Comparison of ENCODE assay signal across 8 cellular contexts in the genomic region with DNA sequence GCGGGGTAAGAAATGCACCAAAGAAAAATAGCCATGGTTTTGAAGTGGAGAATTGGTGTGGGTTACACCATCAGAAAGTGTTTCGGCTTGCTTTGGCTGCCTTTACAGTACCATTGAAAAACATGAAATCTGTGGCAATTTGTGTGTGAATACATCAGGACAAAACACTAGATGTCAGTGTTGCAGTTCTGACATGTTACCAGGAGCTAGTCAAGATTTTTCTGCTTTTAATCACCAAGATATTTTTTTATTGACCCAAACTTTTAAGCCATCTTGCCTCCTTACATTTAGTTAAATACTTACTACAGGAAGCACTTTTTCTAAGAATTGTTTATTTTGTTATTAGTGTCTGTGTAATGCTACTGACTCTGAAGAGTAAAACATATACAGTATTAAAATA. TPM values are rescaled to one million over a fixed set of nuclear protein-coding genes. Genes with fewer than 3 reads are reported as not detected.
DNase-seq lines count a peak whose midpoint lies in the region; ATAC-seq and TF ChIP-seq lines count a peak whose summit lies in the region.

No MANE protein-coding gene starts in this region.

- 0 out of 2 replicates have a peak overlapping the region, but pooled peaks have one; percentile 38 for H3K27ac ChIP-seq in HUES6 (ENCODE audit: low read depth, low read length)
- H3K27ac ChIP-seq in left lung = no peak overlapping the region

- ATAC-seq in WTC11 = peak; percentile 23
- ATAC-seq in left lung = peak; percentile 69
- no peak for ATAC-seq in activated CD4-positive, alpha-beta T cell treated with anti-CD3 and anti-CD28 coated beads for 36 hours
- ATAC-seq in HG03520 (IDR thresholded peaks at IDR 0.05; ENCODE audit: unreplicated experiment) = no peak

- no peak overlapping the region for H3K9ac ChIP-seq in HUES6 (ENCODE audit: low read length)

- H3K27ac Mint-ChIP-seq in WTC11 = peak overlapping the region; percentile 74
- H3K27ac Mint-ChIP-seq in activated CD4-positive, alpha-beta T cell treated with anti-CD3 and anti-CD28 coated beads for 36 hours = no peak overlapping the region

- CTCF ChIA-PET in WTC11 (lab: Charles Lee) = interaction anchor here (0.7 to 1.6 kb wide), 7 partner anchors 14 to 767 kb away, joined by 3 to 8 read pairs (median 4); a partner anchor contains a TSS
- CTCF ChIA-PET in activated CD4-positive, alpha-beta T cell treated with anti-CD3 and anti-CD28 coated beads for 36 hours (lab: Charles Lee) = interaction anchor here (1.1 to 1.4 kb wide), 3 partner anchors 15 to 40 kb away, joined by 3 to 5 read pairs (median 5); no protein-coding TSS in a partner anchor

- H3K36me3 ChIP-seq in HUES6 (ENCODE audit: control insufficient read depth, insufficient read depth, low read length) = peaks cover 12% of the 10 kb centered on the region
- H3K36me3 ChIP-seq in left lung = no peaks in the 10 kb centered on the region

- DNase-seq in NCI-H510A treated with DMSO at 0.1 percent for 48 hours (lab: John Stamatoyannopoulos, UW) = peak; percentile 4
- DNase-seq in NCI-H510A (lab: John Stamatoyannopoulos, UW) = no peak
- no peak for DNase-seq in WTC11 (ENCODE audit: low spot score)
- DNase-seq in left lung = no peak
- no peak for DNase-seq in activated CD4-positive, alpha-beta T cell treated with anti-CD3 and anti-CD28 coated beads for 36 hours
- no peak for DNase-seq in mucosa of gallbladder (ENCODE audit: low spot score)

- H3K4me3 Mint-ChIP-seq in WTC11 = peak overlapping the region; percentile 3; the same call in 1 of the 2 replicates
- no peak overlapping the region for H3K4me3 Mint-ChIP-seq in activated CD4-positive, alpha-beta T cell treated with anti-CD3 and anti-CD28 coated beads for 36 hours

- POLR2A ChIA-PET in WTC11 (lab: Charles Lee) = no interaction called here
- POLR2A ChIA-PET in activated CD4-positive, alpha-beta T cell treated with anti-CD3 and anti-CD28 coated beads for 36 hours (lab: Charles Lee) = no interaction called here

- peaks cover 92% of the 10 kb centered on the region for H3K4me1 Mint-ChIP-seq in WTC11
- peaks cover 17% of the 10 kb centered on the region for H3K4me1 Mint-ChIP-seq in activated CD4-positive, alpha-beta T cell treated with anti-CD3 and anti-CD28 coated beads for 36 hours

- H3K9me3 Mint-ChIP-seq in WTC11 = no peaks in the 10 kb centered on the region
- H3K9me3 Mint-ChIP-seq in activated CD4-positive, alpha-beta T cell treated with anti-CD3 and anti-CD28 coated beads for 36 hours (ENCODE audit: low read depth) = no peaks in the 10 kb centered on the region

- intact Hi-C loops in left lung (cut with DNase I) = no loop called here
- intact Hi-C loops in activated CD4-positive, alpha-beta T cell treated with anti-CD3 and anti-CD28 coated beads for 36 hours (cut with DNase I, micrococcal nuclease) = no loop called here

- H3K4me1 ChIP-seq in HUES6 (ENCODE audit: control insufficient read depth, insufficient read depth, low read length) (peaks cover 82% of the 10 kb centered on the region), left lung (no peaks in the 10 kb centered on the region)

- TF ChIP-seq CTCF in WTC11 (IDR thresholded peaks at IDR 0.05) (no peak), left lung (IDR thresholded peaks at IDR 0.05) (peak in 1 of 2 donors; percentile 28)

- no peaks in the 10 kb centered on the region for H3K27me3 ChIP-seq in HUES6 (ENCODE audit: control insufficient read depth, insufficient read depth, low read length)
- H3K27me3 ChIP-seq in left lung = no peaks in the 10 kb centered on the region

- H3K9me3 ChIP-seq in HUES6 (ENCODE audit: control insufficient read depth, insufficient read depth, low read depth, low read length) (no peaks in the 10 kb centered on the region), left lung (no peaks in the 10 kb centered on the region)

- H3K27me3 Mint-ChIP-seq in WTC11 (ENCODE audit: low read depth) = no peaks in the 10 kb centered on the region
- no peaks in the 10 kb centered on the region for H3K27me3 Mint-ChIP-seq in activated CD4-positive, alpha-beta T cell treated with anti-CD3 and anti-CD28 coated beads for 36 hours

- peaks cover 5% of the 10 kb centered on the region; the same call in 1 of the 2 replicates for H3K36me3 Mint-ChIP-seq in WTC11
- peaks cover 19% of the 10 kb centered on the region for H3K36me3 Mint-ChIP-seq in activated CD4-positive, alpha-beta T cell treated with anti-CD3 and anti-CD28 coated beads for 36 hours (ENCODE audit: low read depth)

- H3K4me3 ChIP-seq in HUES6 (ENCODE audit: low read depth, low read length) (no peak overlapping the region), left lung (no peak overlapping the region)

TF ChIP-seq in WTC11, 78 proteins besides CTCF, POLR2A, EP300 and RAD21 (continues in another document):
- no peak for TF ChIP-seq ATF1 (CRISPR knock-in tag; IDR thresholded peaks at IDR 0.05)
- no peak for TF ChIP-seq TEAD4 (CRISPR knock-in tag; IDR thresholded peaks at IDR 0.05)
- no peak for TF ChIP-seq NFYB (CRISPR knock-in tag; conservative IDR thresholded peaks at IDR 0.05; ENCODE audit: low read depth)
- TF ChIP-seq, protein P1, sequence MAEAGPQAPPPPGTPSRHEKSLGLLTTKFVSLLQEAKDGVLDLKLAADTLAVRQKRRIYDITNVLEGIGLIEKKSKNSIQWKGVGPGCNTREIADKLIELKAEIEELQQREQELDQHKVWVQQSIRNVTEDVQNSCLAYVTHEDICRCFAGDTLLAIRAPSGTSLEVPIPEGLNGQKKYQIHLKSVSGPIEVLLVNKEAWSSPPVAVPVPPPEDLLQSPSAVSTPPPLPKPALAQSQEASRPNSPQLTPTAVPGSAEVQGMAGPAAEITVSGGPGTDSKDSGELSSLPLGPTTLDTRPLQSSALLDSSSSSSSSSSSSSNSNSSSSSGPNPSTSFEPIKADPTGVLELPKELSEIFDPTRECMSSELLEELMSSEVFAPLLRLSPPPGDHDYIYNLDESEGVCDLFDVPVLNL (CRISPR knock-in tag; IDR thresholded peaks at IDR 0.05; ENCODE audit: borderline replicate concordance, low read depth) = no peak
- no peak for TF ChIP-seq ZNF423 (CRISPR knock-in tag; IDR thresholded peaks at IDR 0.05)
- TF ChIP-seq MXD4 (CRISPR knock-in tag; IDR thresholded peaks at IDR 0.05; ENCODE audit: borderline replicate concordance) = no peak
- TF ChIP-seq, protein P2, sequence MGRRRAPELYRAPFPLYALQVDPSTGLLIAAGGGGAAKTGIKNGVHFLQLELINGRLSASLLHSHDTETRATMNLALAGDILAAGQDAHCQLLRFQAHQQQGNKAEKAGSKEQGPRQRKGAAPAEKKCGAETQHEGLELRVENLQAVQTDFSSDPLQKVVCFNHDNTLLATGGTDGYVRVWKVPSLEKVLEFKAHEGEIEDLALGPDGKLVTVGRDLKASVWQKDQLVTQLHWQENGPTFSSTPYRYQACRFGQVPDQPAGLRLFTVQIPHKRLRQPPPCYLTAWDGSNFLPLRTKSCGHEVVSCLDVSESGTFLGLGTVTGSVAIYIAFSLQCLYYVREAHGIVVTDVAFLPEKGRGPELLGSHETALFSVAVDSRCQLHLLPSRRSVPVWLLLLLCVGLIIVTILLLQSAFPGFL (CRISPR knock-in tag; IDR thresholded peaks at IDR 0.05; ENCODE audit: borderline replicate concordance) = no peak
- TF ChIP-seq RELA (CRISPR knock-in tag; IDR thresholded peaks at IDR 0.05; ENCODE audit: borderline replicate concordance) = no peak
- TF ChIP-seq, protein P3, sequence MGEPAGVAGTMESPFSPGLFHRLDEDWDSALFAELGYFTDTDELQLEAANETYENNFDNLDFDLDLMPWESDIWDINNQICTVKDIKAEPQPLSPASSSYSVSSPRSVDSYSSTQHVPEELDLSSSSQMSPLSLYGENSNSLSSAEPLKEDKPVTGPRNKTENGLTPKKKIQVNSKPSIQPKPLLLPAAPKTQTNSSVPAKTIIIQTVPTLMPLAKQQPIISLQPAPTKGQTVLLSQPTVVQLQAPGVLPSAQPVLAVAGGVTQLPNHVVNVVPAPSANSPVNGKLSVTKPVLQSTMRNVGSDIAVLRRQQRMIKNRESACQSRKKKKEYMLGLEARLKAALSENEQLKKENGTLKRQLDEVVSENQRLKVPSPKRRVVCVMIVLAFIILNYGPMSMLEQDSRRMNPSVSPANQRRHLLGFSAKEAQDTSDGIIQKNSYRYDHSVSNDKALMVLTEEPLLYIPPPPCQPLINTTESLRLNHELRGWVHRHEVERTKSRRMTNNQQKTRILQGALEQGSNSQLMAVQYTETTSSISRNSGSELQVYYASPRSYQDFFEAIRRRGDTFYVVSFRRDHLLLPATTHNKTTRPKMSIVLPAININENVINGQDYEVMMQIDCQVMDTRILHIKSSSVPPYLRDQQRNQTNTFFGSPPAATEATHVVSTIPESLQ (CRISPR knock-in tag; IDR thresholded peaks at IDR 0.05) = no peak

RNA-seq across cellular contexts. Expression of a gene that starts 14.3 kb away (rescaled TPM):
- total RNA-seq in WTC11 (2021) (32.3 to 36.0 TPM (median 32.4 TPM) in 3 replicates), left lung (10 to 100 TPM; 13.8 to 17.2 TPM), mucosa of gallbladder (9.5 TPM)
- total RNA-seq in activated CD4-positive, alpha-beta T cell treated with anti-CD3 and anti-CD28 coated beads for 36 hours = 10 to 100 TPM; 23.3 to 30.5 TPM

RNA-seq across cellular contexts. Expression of a gene that starts 45.7 kb away (rescaled TPM):
- total RNA-seq in WTC11 (2021) (1.0 to 2.5 TPM (median 1.5 TPM) in 3 replicates), left lung (10 to 100 TPM in 1 of 2 donors, 1 to 10 TPM in 1; 9.8 to 22.0 TPM), mucosa of gallbladder (10.3 TPM)
- under 1 TPM in 1 of 2 experiments, not detected in 1; 0.09 TPM for total RNA-seq in activated CD4-positive, alpha-beta T cell treated with anti-CD3 and anti-CD28 coated beads for 36 hours

Comparison
In these comparisons a context has a peak if more than half of its experiments do, and no peak if none do; other contexts are left out.
1. ATAC-seq: peak in WTC11 (single experiment) and left lung (single experiment); none in activated CD4-positive, alpha-beta T cell treated with anti-CD3 and anti-CD28 coated beads for 36 hours (single experiment) and HG03520 (single experiment).